ENCODE assay signal across 30 cellular contexts in the genomic region with DNA sequence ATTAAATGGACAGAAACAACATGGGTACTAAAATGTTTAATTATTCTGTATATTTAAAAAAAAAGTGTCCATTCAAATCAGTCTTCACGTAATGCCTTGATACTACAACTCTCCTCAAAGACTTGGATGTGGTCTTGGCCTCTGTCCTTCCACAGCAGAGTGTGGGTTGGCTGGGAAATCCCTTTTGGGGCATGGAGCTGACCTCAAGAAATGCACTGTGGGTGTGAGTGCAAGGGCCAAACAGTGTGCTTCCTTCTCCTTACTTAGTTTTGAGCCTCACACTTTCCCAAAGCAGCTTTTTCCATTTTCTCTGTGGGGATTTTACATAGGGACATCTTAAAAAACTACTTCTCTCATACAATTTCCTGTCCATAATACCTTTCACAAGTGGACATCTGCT.
"Had no signal": no experiment of that assay in that cellular context is flagged by ENCODE, and none has a peak within 500 bp of the region (broad histone marks: within the 10 kb centered on the region; RNA-seq: fewer than 3 reads in every experiment).

No MANE protein-coding gene starts in this region.

- H3K4me3 Mint-ChIP-seq: activated CD4-positive, alpha-beta memory T cell treated with anti-CD3 and anti-CD28 coated beads for 36 hours; activated CD4-positive, alpha-beta T cell treated with anti-CD3 and anti-CD28 coated beads for 36 hours; activated CD4-positive, alpha-beta T cell treated with anti-CD3 and anti-CD28 coated beads, Interleukin-2, amount 10 ng/mL, durations not matched to agents 24 days and 14 days; activated CD8-positive, alpha-beta memory T cell treated with anti-CD3 and anti-CD28 coated beads, Interleukin-2, amount 10 ng/mL, durations not matched to agents 7 days and 5 days; activated CD8-positive, alpha-beta T cell treated with anti-CD3 and anti-CD28 coated beads, Interleukin-2, amount 10 ng/mL, durations not matched to agents 7 days and 5 days; activated naive CD4-positive, alpha-beta T cell treated with anti-CD3 and anti-CD28 coated beads, Interleukin-2, amount 10 ng/mL, durations not matched to agents 7 days and 5 days; activated naive CD8-positive, alpha-beta T cell treated with anti-CD3 and anti-CD28 coated beads, Interleukin-2, amount 10 ng/mL, durations not matched to agents 7 days and 5 days; activated T-helper 1 cell treated with anti-CD3 and anti-CD28 coated beads, Interleukin-12 subunit alpha, Interleukin-12 subunit beta, Interleukin-2, Interleukin-4 antibody, amounts not matched to agents 30 ng/mL and 10 ng/mL and 1 ng/mL, durations not matched to agents 14 hours and 24 hours and 36 hours; central memory CD8-positive, alpha-beta T cell; dendritic cell treated with granulocyte-macrophage colony-stimulating factor and Interleukin-4, amounts not matched to agents 40 ng/mL and 50 ng/mL, for 4 days; endodermal cell; T-helper 17 cell; T-helper 2 cell treated with Interferon-gamma antibody and Interleukin-4, amounts not matched to agents 5 μg/mL and 100 μg/mL, for 36 hours had no signal

- H3K27ac Mint-ChIP-seq: activated CD4-positive, alpha-beta memory T cell treated with anti-CD3 and anti-CD28 coated beads for 36 hours; activated CD4-positive, alpha-beta T cell treated with anti-CD3 and anti-CD28 coated beads for 36 hours; activated CD4-positive, alpha-beta T cell treated with anti-CD3 and anti-CD28 coated beads, Interleukin-2, amount 10 ng/mL, durations not matched to agents 24 days and 14 days; activated CD8-positive, alpha-beta memory T cell treated with anti-CD3 and anti-CD28 coated beads, Interleukin-2, amount 10 ng/mL, durations not matched to agents 7 days and 5 days; activated CD8-positive, alpha-beta T cell treated with anti-CD3 and anti-CD28 coated beads, Interleukin-2, amount 10 ng/mL, durations not matched to agents 7 days and 5 days; activated naive CD4-positive, alpha-beta T cell treated with anti-CD3 and anti-CD28 coated beads, Interleukin-2, amount 10 ng/mL, durations not matched to agents 7 days and 5 days; activated naive CD4-positive, alpha-beta T cell treated with anti-CD3 and anti-CD28 coated beads, Interleukin-2, amount 50 U/mL, for 72 hours; activated naive CD8-positive, alpha-beta T cell treated with anti-CD3 and anti-CD28 coated beads, Interleukin-2, amount 10 ng/mL, durations not matched to agents 7 days and 5 days; activated T-helper 1 cell treated with anti-CD3 and anti-CD28 coated beads, Interleukin-12 subunit alpha, Interleukin-12 subunit beta, Interleukin-2, Interleukin-4 antibody, amounts not matched to agents 30 ng/mL and 10 ng/mL and 1 ng/mL, durations not matched to agents 14 hours and 24 hours and 36 hours; activated T-helper 2 cell treated with anti-CD3 and anti-CD28 coated beads, Interferon-gamma antibody, Interleukin-2, Interleukin-4, amounts not matched to agents 10 μg/mL and 5 μg/mL and 100 μg/mL, durations not matched to agents 14 hours and 24 hours and 36 hours; dendritic cell treated with granulocyte-macrophage colony-stimulating factor and Interleukin-4, amounts not matched to agents 40 ng/mL and 50 ng/mL, for 4 days; endodermal cell; T-helper 17 cell; T-helper 2 cell treated with Interferon-gamma antibody and Interleukin-4, amounts not matched to agents 5 μg/mL and 100 μg/mL, for 36 hours had no signal

- H3K27me3 Mint-ChIP-seq: activated CD4-positive, alpha-beta memory T cell treated with anti-CD3 and anti-CD28 coated beads for 36 hours; activated CD4-positive, alpha-beta T cell treated with anti-CD3 and anti-CD28 coated beads for 36 hours; activated CD4-positive, alpha-beta T cell treated with anti-CD3 and anti-CD28 coated beads, Interleukin-2, amount 10 ng/mL, durations not matched to agents 24 days and 14 days; activated CD8-positive, alpha-beta memory T cell treated with anti-CD3 and anti-CD28 coated beads, Interleukin-2, amount 10 ng/mL, durations not matched to agents 7 days and 5 days; activated naive CD4-positive, alpha-beta T cell treated with anti-CD3 and anti-CD28 coated beads, Interleukin-2, amount 10 ng/mL, durations not matched to agents 7 days and 5 days; central memory CD8-positive, alpha-beta T cell; dendritic cell treated with granulocyte-macrophage colony-stimulating factor and Interleukin-4, amounts not matched to agents 40 ng/mL and 50 ng/mL, for 4 days; T-helper 17 cell had no signal

- DNase-seq: activated CD4-positive, alpha-beta memory T cell treated with anti-CD3 and anti-CD28 coated beads for 36 hours; activated CD4-positive, alpha-beta T cell treated with anti-CD3 and anti-CD28 coated beads for 36 hours; activated CD4-positive, alpha-beta T cell treated with anti-CD3 and anti-CD28 coated beads, Interleukin-2, amount 10 ng/mL, durations not matched to agents 24 days and 14 days; activated CD4-positive, CD25-positive, alpha-beta regulatory T cell; activated CD4-positive, CD25-positive, alpha-beta regulatory T cell treated with anti-CD3 and anti-CD28 coated beads, Interleukin-2, amount 50 U/mL, for 72 hours; activated CD8-positive, alpha-beta memory T cell treated with anti-CD3 and anti-CD28 coated beads, Interleukin-2, amount 10 ng/mL, durations not matched to agents 7 days and 5 days; activated CD8-positive, alpha-beta memory T cell treated with anti-CD3 and anti-CD28 coated beads, Interleukin-2, amount 50 U/mL, for 4 hours; activated CD8-positive, alpha-beta T cell treated with anti-CD3 and anti-CD28 coated beads, Interleukin-2, amount 10 ng/mL, durations not matched to agents 7 days and 5 days; activated effector memory CD4-positive, alpha-beta T cell treated with anti-CD3 and anti-CD28 coated beads, Interleukin-2, amount 50 U/mL, for 16 hours; activated naive CD4-positive, alpha-beta T cell treated with anti-CD3 and anti-CD28 coated beads, Interleukin-2, amount 10 ng/mL, durations not matched to agents 7 days and 5 days; activated naive CD8-positive, alpha-beta T cell treated with anti-CD3 and anti-CD28 coated beads, Interleukin-2, amount 10 ng/mL, durations not matched to agents 7 days and 5 days; activated T-cell treated with anti-CD3 and anti-CD28 coated beads, Interleukin-2, amount 50 U/mL, for 1 hour; activated T-cell treated with anti-CD3 and anti-CD28 coated beads, Interleukin-2, amount 50 U/mL, for 48 hours; brain microvascular endothelial cell; dorsolateral prefrontal cortex; effector memory CD4-positive, alpha-beta T cell; endodermal cell; foreskin fibroblast; T-helper 1 cell; T-helper 17 cell; T1000 had no signal

- H3K4me1 Mint-ChIP-seq: activated CD4-positive, alpha-beta T cell treated with anti-CD3 and anti-CD28 coated beads for 36 hours; activated CD4-positive, alpha-beta T cell treated with anti-CD3 and anti-CD28 coated beads, Interleukin-2, amount 10 ng/mL, durations not matched to agents 24 days and 14 days; activated CD8-positive, alpha-beta memory T cell treated with anti-CD3 and anti-CD28 coated beads, Interleukin-2, amount 10 ng/mL, durations not matched to agents 7 days and 5 days; activated naive CD4-positive, alpha-beta T cell treated with anti-CD3 and anti-CD28 coated beads, Interleukin-2, amount 10 ng/mL, durations not matched to agents 7 days and 5 days; activated naive CD8-positive, alpha-beta T cell treated with anti-CD3 and anti-CD28 coated beads, Interleukin-2, amount 10 ng/mL, durations not matched to agents 7 days and 5 days; central memory CD8-positive, alpha-beta T cell; endodermal cell; T-helper 17 cell had no signal

- H3K4me3 ChIP-seq: ascending aorta, coronary artery, dorsolateral prefrontal cortex had no signal

- H3K9me3 Mint-ChIP-seq: activated CD4-positive, alpha-beta memory T cell treated with anti-CD3 and anti-CD28 coated beads for 36 hours; activated CD4-positive, alpha-beta T cell treated with anti-CD3 and anti-CD28 coated beads, Interleukin-2, amount 10 ng/mL, durations not matched to agents 24 days and 14 days; activated naive CD4-positive, alpha-beta T cell treated with anti-CD3 and anti-CD28 coated beads, Interleukin-2, amount 10 ng/mL, durations not matched to agents 7 days and 5 days; activated naive CD8-positive, alpha-beta T cell treated with anti-CD3 and anti-CD28 coated beads, Interleukin-2, amount 10 ng/mL, durations not matched to agents 7 days and 5 days; activated T-helper 1 cell treated with anti-CD3 and anti-CD28 coated beads, Interleukin-12 subunit alpha, Interleukin-12 subunit beta, Interleukin-2, Interleukin-4 antibody, amounts not matched to agents 30 ng/mL and 10 ng/mL and 1 ng/mL, durations not matched to agents 14 hours and 24 hours and 36 hours; activated T-helper 2 cell treated with anti-CD3 and anti-CD28 coated beads, Interferon-gamma antibody, Interleukin-2, Interleukin-4, amounts not matched to agents 10 μg/mL and 5 μg/mL and 100 μg/mL, durations not matched to agents 14 hours and 24 hours and 36 hours; endodermal cell; T-helper 2 cell treated with Interferon-gamma antibody and Interleukin-4, amounts not matched to agents 5 μg/mL and 100 μg/mL, for 36 hours had no signal

- ATAC-seq: activated CD4-positive, alpha-beta T cell treated with anti-CD3 and anti-CD28 coated beads for 36 hours; activated CD8-positive, alpha-beta memory T cell treated with anti-CD3 and anti-CD28 coated beads, Interleukin-2, amount 10 ng/mL, durations not matched to agents 7 days and 5 days; activated CD8-positive, alpha-beta T cell treated with anti-CD3 and anti-CD28 coated beads, Interleukin-2, amount 10 ng/mL, durations not matched to agents 7 days and 5 days; activated naive CD4-positive, alpha-beta T cell treated with anti-CD3 and anti-CD28 coated beads, Interleukin-2, amount 50 U/mL, for 72 hours; esophagus mucosa; T-helper 17 cell had no signal

- H3K27ac ChIP-seq: ascending aorta, brain microvascular endothelial cell, coronary artery, dorsolateral prefrontal cortex had no signal

- H3K27me3 ChIP-seq: ascending aorta, brain microvascular endothelial cell, dorsolateral prefrontal cortex had no signal

- H3K4me1 ChIP-seq: ascending aorta had no signal

- H3K9me3 ChIP-seq: ascending aorta had no signal

- H3K36me3 Mint-ChIP-seq: activated CD4-positive, alpha-beta memory T cell treated with anti-CD3 and anti-CD28 coated beads for 36 hours; activated CD8-positive, alpha-beta memory T cell treated with anti-CD3 and anti-CD28 coated beads, Interleukin-2, amount 10 ng/mL, durations not matched to agents 7 days and 5 days; activated naive CD4-positive, alpha-beta T cell treated with anti-CD3 and anti-CD28 coated beads, Interleukin-2, amount 10 ng/mL, durations not matched to agents 7 days and 5 days; activated naive CD4-positive, alpha-beta T cell treated with anti-CD3 and anti-CD28 coated beads, Interleukin-2, amount 50 U/mL, for 72 hours; activated naive CD8-positive, alpha-beta T cell treated with anti-CD3 and anti-CD28 coated beads, Interleukin-2, amount 10 ng/mL, durations not matched to agents 7 days and 5 days had no signal

- H3K36me3 ChIP-seq: ascending aorta, brain microvascular endothelial cell had no signal
